Comparison of ENCODE assay signal across 8 cellular contexts in the genomic region with DNA sequence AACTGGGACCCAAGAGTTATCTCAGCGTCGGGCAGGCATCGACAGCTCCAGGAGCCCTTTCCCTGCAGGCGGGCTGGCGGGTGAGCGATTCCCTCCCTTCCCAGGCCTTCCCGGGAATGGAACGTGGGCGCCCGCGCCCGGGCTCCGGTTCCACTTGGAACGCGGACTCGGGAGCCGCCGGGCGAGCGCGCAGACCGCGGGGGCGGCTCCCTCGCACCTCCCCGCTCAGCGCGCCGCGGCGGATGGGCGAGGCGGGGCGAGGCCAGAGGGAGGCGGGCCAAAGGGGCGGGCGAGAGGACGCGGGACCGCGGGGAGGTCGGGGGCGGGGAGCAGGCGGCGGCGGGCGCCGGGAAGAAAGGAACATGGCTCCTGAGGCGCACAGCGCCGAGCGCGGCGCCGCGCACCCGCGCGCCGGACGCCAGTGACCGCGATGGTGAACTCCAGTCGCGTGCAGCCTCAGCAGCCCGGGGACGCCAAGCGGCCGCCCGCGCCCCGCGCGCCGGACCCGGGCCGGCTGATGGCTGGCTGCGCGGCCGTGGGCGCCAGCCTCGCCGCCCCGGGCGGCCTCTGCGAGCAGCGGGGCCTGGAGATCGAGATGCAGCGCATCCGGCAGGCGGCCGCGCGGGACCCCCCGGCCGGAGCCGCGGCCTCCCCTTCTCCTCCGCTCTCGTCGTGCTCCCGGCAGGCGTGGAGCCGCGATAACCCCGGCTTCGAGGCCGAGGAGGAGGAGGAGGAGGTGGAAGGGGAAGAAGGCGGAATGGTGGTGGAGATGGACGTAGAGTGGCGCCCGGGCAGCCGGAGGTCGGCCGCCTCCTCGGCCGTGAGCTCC. TPM values are rescaled to one million over a fixed set of nuclear protein-coding genes. Genes with fewer than 3 reads are reported as not detected.
DNase-seq lines count a peak whose midpoint lies in the region; ATAC-seq and TF ChIP-seq lines count a peak whose summit lies in the region.

TSS of gene PKD2 (plus strand) at position 332 of the 829 bp plus-strand sequence. CDS start at position 431, 99 bp downstream.

- no peaks in the 10 kb centered on the region for H3K36me3 ChIP-seq in lower lobe of right lung

- ATAC-seq in GM18867 (IDR thresholded peaks at IDR 0.05; ENCODE audit: unreplicated experiment) (peak; percentile 93), HG03095 (IDR thresholded peaks at IDR 0.05; ENCODE audit: unreplicated experiment) (peak; percentile 89), lower lobe of right lung (peak; percentile 97 to 98)

- POLR2A ChIA-PET in activated CD4-positive, alpha-beta memory T cell treated with anti-CD3 and anti-CD28 coated beads for 36 hours (lab: Charles Lee) = no interaction called here

- no peaks in the 10 kb centered on the region for H3K27me3 ChIP-seq in lower lobe of right lung (ENCODE audit: low read depth)

- no peaks in the 10 kb centered on the region for H3K9me3 Mint-ChIP-seq in activated CD4-positive, alpha-beta memory T cell treated with anti-CD3 and anti-CD28 coated beads for 36 hours

- H3K27me3 Mint-ChIP-seq in activated CD4-positive, alpha-beta memory T cell treated with anti-CD3 and anti-CD28 coated beads for 36 hours = peaks cover 11% of the 10 kb centered on the region

- H3K27ac Mint-ChIP-seq in activated CD4-positive, alpha-beta memory T cell treated with anti-CD3 and anti-CD28 coated beads for 36 hours = no peak within 1 kb of the TSS

- TF ChIP-seq CTCF in AG09309 (IDR thresholded peaks at IDR 0.05; ENCODE audit: control insufficient read depth, insufficient read depth, low read depth, low read length, missing control alignments) (no peak), lower lobe of right lung (IDR thresholded peaks at IDR 0.05) (no peak)

- H3K36me3 Mint-ChIP-seq in activated CD4-positive, alpha-beta memory T cell treated with anti-CD3 and anti-CD28 coated beads for 36 hours = peaks cover 4% of the 10 kb centered on the region

- peak within 1 kb of the TSS; percentile 78 for H3K27ac ChIP-seq in lower lobe of right lung

- DNase-seq in AG09309 (ENCODE audit: low read depth) = no peak
- DNase-seq in NCI-H510A treated with DMSO at 0.1 percent for 48 hours (lab: John Stamatoyannopoulos, UW) = peak; percentile 47
- DNase-seq in activated CD4-positive, alpha-beta memory T cell treated with anti-CD3 and anti-CD28 coated beads for 36 hours = peak; percentile 84
- DNase-seq in ecto neural progenitor cell (ENCODE audit: low spot score) = peak; percentile 88
- DNase-seq in lower lobe of right lung = peak; percentile 88
- peak; percentile 40 to 83 (median 70) for DNase-seq in stimulated activated CD4-positive, alpha-beta T cell treated with anti-CD3 and anti-CD28 coated beads, TNF-alpha, amount 100 ng/mL, for 24 hours (ENCODE audit: low read depth in 3 of 3)

- intact Hi-C loops in activated CD4-positive, alpha-beta memory T cell treated with anti-CD3 and anti-CD28 coated beads for 36 hours (cut with micrococcal nuclease) = loop anchor here (5.0 to 10.0 kb wide), 2 partner anchors 275 to 793 kb away; partner anchors contain the start of gene PPM1K
- intact Hi-C loops in lower lobe of right lung (cut with DNase I) = no loop called here

- CTCF ChIA-PET in activated CD4-positive, alpha-beta memory T cell treated with anti-CD3 and anti-CD28 coated beads for 36 hours (lab: Charles Lee) = interaction anchor here (1.0 to 1.3 kb wide), 2 partner anchors 22 to 204 kb away, joined by 3 to 4 read pairs; no protein-coding TSS in a partner anchor

- peaks cover 48% of the 10 kb centered on the region for H3K4me1 ChIP-seq in lower lobe of right lung

- H3K4me3 ChIP-seq in AG09309 (ENCODE audit: control insufficient read depth, low read depth, low read length) (peak within 1 kb of the TSS; percentile 65), lower lobe of right lung (peak within 1 kb of the TSS; percentile 84)

- H3K4me1 Mint-ChIP-seq in activated CD4-positive, alpha-beta memory T cell treated with anti-CD3 and anti-CD28 coated beads for 36 hours (ENCODE audit: low read depth) = peaks cover 19% of the 10 kb centered on the region

- H3K4me3 Mint-ChIP-seq in activated CD4-positive, alpha-beta memory T cell treated with anti-CD3 and anti-CD28 coated beads for 36 hours = peak within 1 kb of the TSS; percentile 88

- H3K9me3 ChIP-seq in lower lobe of right lung = no peaks in the 10 kb centered on the region

RNA-seq across cellular contexts. Expression of gene PKD2, which starts in this region (rescaled TPM):
- total RNA-seq in activated CD4-positive, alpha-beta memory T cell treated with anti-CD3 and anti-CD28 coated beads for 36 hours = 1 to 10 TPM; 4.0 to 4.2 TPM
- total RNA-seq in lower lobe of right lung = 21.4 TPM
